Comparison of ENCODE assay signal across 19 cellular contexts in genomic region chr1:10714337-10715114, GRCh38.
A peak's percentile ranks its signal among the peaks of the same experiment; 100 is the strongest.
DNase-seq lines count a peak whose midpoint lies in the region; ATAC-seq, FAIRE-seq and TF ChIP-seq lines count a peak whose summit lies in the region.
"Had no signal": no experiment of that assay in that cellular context is flagged by ENCODE, and none has a peak within 500 bp of the region (broad histone marks: within the 10 kb centered on the region; RNA-seq: fewer than 3 reads in every experiment).

No MANE protein-coding gene starts in this region.

- CTCF ChIA-PET in GM10248 (lab: Yijun Ruan, JAX) = interaction anchor here (1.7 kb wide), 1 partner anchor 22 kb away, joined by 4 read pairs; no protein-coding TSS in a partner anchor

- POLR2A ChIA-PET in GM10248 (lab: Yijun Ruan, JAX) = no interaction called here

- H3K4me1 ChIP-seq in adipocyte (ENCODE audit: control insufficient read depth, insufficient read depth, low read length) (no peaks in the 10 kb centered on the region), pancreas (peaks cover 8 to 15% (median 9%) of the 10 kb centered on the region in 3 donors), colonic mucosa (peaks cover 8% of the 10 kb centered on the region)

- no peaks in the 10 kb centered on the region for H3K9me3 ChIP-seq in adipocyte (ENCODE audit: control insufficient read depth, low read length)
- H3K9me3 ChIP-seq in pancreas = no peaks in the 10 kb centered on the region
- H3K9me3 ChIP-seq in colonic mucosa = no peaks in the 10 kb centered on the region
- H3K9me3 ChIP-seq: MG63, Peyer's patch had no signal

- peak; percentile 16 for DNase-seq in Daoy (ENCODE audit: low read depth)
- peak; percentile 23 for DNase-seq in adipocyte (ENCODE audit: low read depth)
- DNase-seq in left cardiac atrium = peak; percentile 71
- peak; percentile 81 to 90 (median 82) for DNase-seq in pancreas
- no peak for DNase-seq in EL
- no peak for DNase-seq in colonic mucosa
- DNase-seq in GM10248 (ENCODE audit: extremely low spot score) = no peak
- DNase-seq: activated B cell treated with CpG ODN at 0.5 μM for 24 hours; activated effector memory CD4-positive, alpha-beta T cell treated with anti-CD3 and anti-CD28 coated beads, Interleukin-2, amount 50 U/mL, for 16 hours; Calu3; MG63; NCI-H2081; NCI-H526; Peyer's patch; stimulated activated CD4-positive, alpha-beta T cell treated with anti-CD3 and anti-CD28 coated beads, Interleukin-4, amount 100 ng/mL, for 24 hours; T-cell; trophoblast cell had no signal

- WGBS in pancreas, 2 donors = 34 to 37% methylated on average over 22 of the region's 22 CpGs

- H3K36me3 ChIP-seq in adipocyte (ENCODE audit: control insufficient read depth, insufficient read depth, low read length, severe bottlenecking) (no peaks in the 10 kb centered on the region), pancreas (no peaks in the 10 kb centered on the region), colonic mucosa (no peaks in the 10 kb centered on the region)
- H3K36me3 ChIP-seq: MG63, Peyer's patch had no signal

- intact Hi-C loops in left cardiac atrium (cut with DNase I) (no loop called here), pancreas (cut with DNase I) (no loop called here), colonic mucosa (cut with DNase I) (no loop called here)

- no peak for FAIRE-seq in pancreas (lab: Jason Lieb, UNC)
- FAIRE-seq: bronchial epithelial cell had no signal

- H3K9ac ChIP-seq in adipocyte (ENCODE audit: low read length) = no peak overlapping the region
- H3K9ac ChIP-seq in colonic mucosa (ENCODE audit: low read depth in 2 of 2, low read length in 2 of 2) = no peak overlapping the region

- H3K27me3 ChIP-seq in adipocyte (replicated peaks; ENCODE audit: control insufficient read depth, insufficient read depth, low read length) = peaks cover 78% of the 10 kb centered on the region
- H3K27me3 ChIP-seq in pancreas = no peaks in the 10 kb centered on the region
- no peaks in the 10 kb centered on the region for H3K27me3 ChIP-seq in colonic mucosa
- H3K27me3 ChIP-seq: MG63, Peyer's patch had no signal

- TF ChIP-seq CTCF in pancreas (IDR thresholded peaks at IDR 0.05) (no peak), colonic mucosa (IDR thresholded peaks at IDR 0.05) (no peak), GM10248 (IDR thresholded peaks at IDR 0.05; ENCODE audit: control extremely low read depth, extremely low read depth, low read depth, missing control alignments) (no peak)

- H3K27ac ChIP-seq in pancreas = peak overlapping the region; percentile 42 to 64 (median 46)
- H3K27ac ChIP-seq in colonic mucosa = no peak overlapping the region

- H3K4me3 ChIP-seq in adipocyte (ENCODE audit: low read length) = no peak overlapping the region
- no peak overlapping the region for H3K4me3 ChIP-seq in pancreas
- no peak overlapping the region for H3K4me3 ChIP-seq in colonic mucosa
- H3K4me3 ChIP-seq: MG63, Peyer's patch had no signal

- peak; percentile 75 to 81 for ATAC-seq in left cardiac atrium
- peak; percentile 78 to 94 (median 88) for ATAC-seq in pancreas
- ATAC-seq in HG03108 (IDR thresholded peaks at IDR 0.05; ENCODE audit: unreplicated experiment) = no peak
- ATAC-seq: T-cell had no signal

Comparison
In these comparisons a context has a peak if more than half of its experiments do, and no peak if none do; other contexts are left out.
1. DNase-seq: peak in Daoy (single experiment), adipocyte (single experiment), left cardiac atrium (single experiment) and pancreas (6 of 6); none in EL (single experiment), colonic mucosa (single experiment) and GM10248 (single experiment).